In genomic region chr9:37061763-37062162, GRCh38 we compare ENCODE assay signal across 19 cellular contexts. TPM values are rescaled to one million over a fixed set of nuclear protein-coding genes. Genes with fewer than 3 reads are reported as not detected.
DNase-seq lines count a peak whose midpoint lies in the region; ATAC-seq, FAIRE-seq and TF ChIP-seq lines count a peak whose summit lies in the region.
"Had no signal": no experiment of that assay in that cellular context is flagged by ENCODE, and none has a peak within 500 bp of the region (broad histone marks: within the 10 kb centered on the region; RNA-seq: fewer than 3 reads in every experiment).

No MANE protein-coding gene starts in this region.

- H2AFZ ChIP-seq in astrocyte (ENCODE audit: low read depth, low read length), result no peak overlapping the region

- H3K27ac Mint-ChIP-seq in IgD-negative memory B cell (peak overlapping the region; percentile 51 to 54 (median 53)), astrocyte (ENCODE audit: unreplicated experiment) (no peak overlapping the region), memory B cell (peak overlapping the region; percentile 59), mesothelial cell of epicardium (no peak overlapping the region)

- intact Hi-C loops in posterior vena cava (cut with DNase I), result no loop called here

- TF ChIP-seq POLR2A in erythroblast (IDR thresholded peaks at IDR 0.05; ENCODE audit: low read length), result no peak

- H3K79me2 ChIP-seq in astrocyte (ENCODE audit: insufficient read depth, low read length), result no peaks in the 10 kb centered on the region

- H4K20me1 ChIP-seq in BLaER1 treated with 17β-estradiol and CSF1 and Interleukin-3, amounts not matched to agents 10 nM and 100 nM, result no peaks in the 10 kb centered on the region
- no peaks in the 10 kb centered on the region for H4K20me1 ChIP-seq in astrocyte (ENCODE audit: insufficient read depth, low read length)

- no peak overlapping the region for H3K9ac ChIP-seq in BLaER1 treated with 17β-estradiol and CSF1 and Interleukin-3, amounts not matched to agents 10 nM and 100 nM
- H3K9ac ChIP-seq in astrocyte (ENCODE audit: low read length), result no peak overlapping the region

- H3K4me1 ChIP-seq in BLaER1 treated with 17β-estradiol and CSF1 and Interleukin-3, amounts not matched to agents 10 nM and 100 nM, result peaks cover 11 to 24% (median 18%) of the 10 kb centered on the region in 10 experiments
- H3K4me1 ChIP-seq in astrocyte (ENCODE audit: insufficient read depth, low read length), result no peaks in the 10 kb centered on the region
- H3K4me1 ChIP-seq: BE2C, psoas muscle, transverse colon had no signal

- H3K9me3 ChIP-seq in BLaER1 treated with 17β-estradiol and CSF1 and Interleukin-3, amounts not matched to agents 10 nM and 100 nM (replicated peaks in 1 of 11), result no peaks in the 10 kb centered on the region
- H3K9me3 ChIP-seq in astrocyte (ENCODE audit: insufficient read depth, low read depth, low read length), result no peaks in the 10 kb centered on the region
- H3K9me3 ChIP-seq: BE2C, psoas muscle, transverse colon had no signal

- peaks cover 28 to 35% (median 30%) of the 10 kb centered on the region in 3 donors for H3K4me1 Mint-ChIP-seq in IgD-negative memory B cell
- no peaks in the 10 kb centered on the region for H3K4me1 Mint-ChIP-seq in astrocyte (ENCODE audit: low read depth, unreplicated experiment)
- H3K4me1 Mint-ChIP-seq in memory B cell, result peaks cover 26% of the 10 kb centered on the region
- no peaks in the 10 kb centered on the region for H3K4me1 Mint-ChIP-seq in mesothelial cell of epicardium

- no peak for TF ChIP-seq CTCF in astrocyte (IDR thresholded peaks at IDR 0.05; ENCODE audit: insufficient read depth, low read depth, low read length)
- TF ChIP-seq CTCF in mesothelial cell of epicardium (IDR thresholded peaks at IDR 0.05; ENCODE audit: unreplicated experiment), result no peak

- peak overlapping the region in 2 of 11 experiments; percentile 11 to 27; a peak in 4 of 22 replicates for H3K27ac ChIP-seq in BLaER1 treated with 17β-estradiol and CSF1 and Interleukin-3, amounts not matched to agents 10 nM and 100 nM
- H3K27ac ChIP-seq in astrocyte (ENCODE audit: low read depth, low read length), result no peak overlapping the region
- H3K27ac ChIP-seq: psoas muscle, transverse colon had no signal

- peaks cover 2% of the 10 kb centered on the region for H3K36me3 Mint-ChIP-seq in IgD-negative memory B cell
- no peaks in the 10 kb centered on the region for H3K36me3 Mint-ChIP-seq in astrocyte (ENCODE audit: low read depth, unreplicated experiment)
- H3K36me3 Mint-ChIP-seq in memory B cell, result no peaks in the 10 kb centered on the region
- no peaks in the 10 kb centered on the region for H3K36me3 Mint-ChIP-seq in mesothelial cell of epicardium

- H3K4me3 Mint-ChIP-seq in IgD-negative memory B cell, result peak overlapping the region in 2 of 4 donors; percentile 42 to 55
- no peak overlapping the region for H3K4me3 Mint-ChIP-seq in astrocyte (ENCODE audit: unreplicated experiment)
- H3K4me3 Mint-ChIP-seq in memory B cell, result no peak overlapping the region
- H3K4me3 Mint-ChIP-seq in mesothelial cell of epicardium, result no peak overlapping the region

- H3K27me3 ChIP-seq in BLaER1 treated with 17β-estradiol and CSF1 and Interleukin-3, amounts not matched to agents 10 nM and 100 nM, result no peaks in the 10 kb centered on the region
- H3K27me3 ChIP-seq in astrocyte (ENCODE audit: insufficient read depth, low read length), result peaks cover 40% of the 10 kb centered on the region
- H3K27me3 ChIP-seq: BE2C had no signal

- no peak overlapping the region for H3K4me3 ChIP-seq in BLaER1 treated with 17β-estradiol and CSF1 and Interleukin-3, amounts not matched to agents 10 nM and 100 nM
- no peak overlapping the region for H3K4me3 ChIP-seq in astrocyte (ENCODE audit: insufficient read depth, low read depth, low read length)
- H3K4me3 ChIP-seq: psoas muscle, transverse colon had no signal

- no peaks in the 10 kb centered on the region for H3K27me3 Mint-ChIP-seq in IgD-negative memory B cell
- H3K27me3 Mint-ChIP-seq in astrocyte (ENCODE audit: low read depth, unreplicated experiment), result peaks cover 42% of the 10 kb centered on the region
- peaks cover 1% of the 10 kb centered on the region for H3K27me3 Mint-ChIP-seq in memory B cell
- peaks cover 76% of the 10 kb centered on the region for H3K27me3 Mint-ChIP-seq in mesothelial cell of epicardium (ENCODE audit: low read depth)

- peak; percentile 9 for FAIRE-seq in astrocyte (lab: Jason Lieb, UNC)

- no peaks in the 10 kb centered on the region for H3K36me3 ChIP-seq in BLaER1 treated with 17β-estradiol and CSF1 and Interleukin-3, amounts not matched to agents 10 nM and 100 nM
- no peaks in the 10 kb centered on the region for H3K36me3 ChIP-seq in astrocyte (ENCODE audit: insufficient read depth, low read length)
- H3K36me3 ChIP-seq: BE2C, transverse colon had no signal

- peak overlapping the region in 7 of 11 experiments; percentile 0 to 52 (median 47); a peak in 9 of 22 replicates for H3K4me2 ChIP-seq in BLaER1 treated with 17β-estradiol and CSF1 and Interleukin-3, amounts not matched to agents 10 nM and 100 nM
- H3K4me2 ChIP-seq in astrocyte (ENCODE audit: low read length), result no peak overlapping the region

- ATAC-seq in memory B cell (ENCODE audit: low read depth), result no peak
- ATAC-seq: psoas muscle had no signal

- no peaks in the 10 kb centered on the region for H3K9me3 Mint-ChIP-seq in IgD-negative memory B cell
- peaks cover 2% of the 10 kb centered on the region for H3K9me3 Mint-ChIP-seq in astrocyte (ENCODE audit: unreplicated experiment)
- no peaks in the 10 kb centered on the region for H3K9me3 Mint-ChIP-seq in memory B cell
- H3K9me3 Mint-ChIP-seq in mesothelial cell of epicardium, result no peaks in the 10 kb centered on the region

- DNase-seq in astrocyte (ENCODE audit: low read depth) (no peak), memory B cell (ENCODE audit: low spot score in 2 of 2) (no peak), posterior vena cava (ENCODE audit: low spot score) (no peak), H4 (ENCODE audit: low spot score) (no peak), mesothelial cell of epicardium (ENCODE audit: low spot score in 2 of 2, unreplicated experiment in 2 of 2) (no peak), erythroblast (lab: John Stamatoyannopoulos, UW) (no peak)
- DNase-seq: activated CD4-positive, CD25-positive, alpha-beta regulatory T cell treated with anti-CD3 and anti-CD28 coated beads, Interleukin-2, amount 50 U/mL, for 72 hours; activated T-cell treated with anti-CD3 and anti-CD28 coated beads for 4 hours; anterior cingulate cortex; BE2C; DND-41; foreskin melanocyte; Karpas-422; NCI-H2171; psoas muscle; transverse colon had no signal

RNA-seq across cellular contexts. Expression of gene PAX5, which starts 27.7 kb away (rescaled TPM):
- 65.3 TPM for polyA plus RNA-seq in IgD-negative memory B cell
- total RNA-seq in astrocyte, result not detected in 2 replicates
- total RNA-seq in posterior vena cava, result under 1 TPM; 0.46 to 0.67 TPM
- total RNA-seq in H4 (2014; rRNA removed; shearing (Covaris generic)), result not detected in 2 replicates
- total RNA-seq in mesothelial cell of epicardium, result not detected in 3 replicates
- total RNA-seq: dermis microvascular lymphatic vessel endothelial cell had no signal

RNA-seq across cellular contexts. Expression of gene ZCCHC7, which starts 58.6 kb away (rescaled TPM):
- 76.8 TPM for polyA plus RNA-seq in IgD-negative memory B cell
- total RNA-seq in astrocyte, result 21.7 and 25.4 TPM in 2 replicates
- total RNA-seq in posterior vena cava, result 10 to 100 TPM; 19.9 to 24.2 TPM
- 13.3 and 15.6 TPM in 2 replicates for total RNA-seq in H4 (2014; rRNA removed; shearing (Covaris generic))
- 27.0 to 31.3 TPM (median 27.8 TPM) in 3 replicates for total RNA-seq in mesothelial cell of epicardium

Comparison
In these comparisons a context has a peak if more than half of its experiments do, and no peak if none do; other contexts are left out.
1. H3K27ac Mint-ChIP-seq: peak in IgD-negative memory B cell (3 of 3) and memory B cell (single experiment); none in astrocyte (single experiment) and mesothelial cell of epicardium (single experiment).